9 cellular contexts compared by ENCODE assay signal in genomic region chr17:47604268-47604927, GRCh38. TPM values are rescaled to one million over a fixed set of nuclear protein-coding genes. Genes with fewer than 3 reads are reported as not detected.
A peak's percentile ranks its signal among the peaks of the same experiment; 100 is the strongest.
DNase-seq lines count a peak whose midpoint lies in the region; ATAC-seq and TF ChIP-seq lines count a peak whose summit lies in the region.
"Had no signal": no experiment of that assay in that cellular context is flagged by ENCODE, and none has a peak within 500 bp of the region (broad histone marks: within the 10 kb centered on the region; RNA-seq: fewer than 3 reads in every experiment).

No MANE protein-coding gene starts in this region.

- 7 to 38% methylated on average over 2 of the region's 2 CpGs for WGBS in gastroesophageal sphincter (ENCODE audit: low coverage in 1 of 2), 2 donors

- POLR2A ChIA-PET in T-cell (lab: Charles Lee), result no interaction called here

- intact Hi-C loops in Right ventricle myocardium inferior (cut with DNase I) (no loop called here), cardiac septum (cut with DNase I) (no loop called here)

- no peaks in the 10 kb centered on the region for H3K27me3 Mint-ChIP-seq in T-cell

- H3K27ac ChIP-seq in gastroesophageal sphincter (peak overlapping the region in 2 of 4 donors; percentile 3 to 5), Peyer's patch (no peak overlapping the region)

- H3K36me3 ChIP-seq in gastroesophageal sphincter (peaks cover 3 to 95% of the 10 kb centered on the region in 2 donors), Peyer's patch (peaks cover 0 to 81% (median 3%) of the 10 kb centered on the region in 3 donors)

- peaks cover 48% of the 10 kb centered on the region for H3K36me3 Mint-ChIP-seq in T-cell

- no peak for DNase-seq in Right ventricle myocardium inferior (ENCODE audit: missing footprints)
- DNase-seq in cardiac septum (ENCODE audit: low spot score), result no peak
- no peak for DNase-seq in T-cell
- no peak for DNase-seq in GDM1 (lab: John Stamatoyannopoulos, UW)
- no peak for DNase-seq in Peyer's patch
- no peak for DNase-seq in GM19240 (ENCODE audit: insufficient read length, low spot score)
- DNase-seq: occipital lobe had no signal

- H3K27me3 ChIP-seq in gastroesophageal sphincter (no peaks in the 10 kb centered on the region), Peyer's patch (no peaks in the 10 kb centered on the region)

- no peaks in the 10 kb centered on the region for H3K9me3 Mint-ChIP-seq in T-cell

- H3K4me1 ChIP-seq in gastroesophageal sphincter, result peaks cover 0 to 28% (median 0%) of the 10 kb centered on the region in 3 donors
- H3K4me1 ChIP-seq in Peyer's patch, result no peaks in the 10 kb centered on the region

- H3K4me3 ChIP-seq in gastroesophageal sphincter (no peak overlapping the region), Peyer's patch (no peak overlapping the region)

- ATAC-seq in Right ventricle myocardium inferior (peak; percentile 93), gastroesophageal sphincter (peak; percentile 48), T-cell (replicated peaks in 1 of 4) (no peak)

- CTCF ChIA-PET in T-cell (lab: Charles Lee), result interaction anchor here in 1 of 2 donors (1.8 kb wide), 1 partner anchor 11 kb away, joined by 5 read pairs; no protein-coding TSS in a partner anchor

- no peaks in the 10 kb centered on the region for H3K4me1 Mint-ChIP-seq in T-cell

- no peak for TF ChIP-seq CTCF in gastroesophageal sphincter (IDR thresholded peaks at IDR 0.05)
- TF ChIP-seq CTCF in Peyer's patch (IDR thresholded peaks at IDR 0.05), result no peak

- no peak for TF ChIP-seq EP300 in gastroesophageal sphincter (IDR thresholded peaks at IDR 0.05)

- H3K9me3 ChIP-seq in gastroesophageal sphincter, result no peaks in the 10 kb centered on the region
- H3K9me3 ChIP-seq in Peyer's patch, result no peaks in the 10 kb centered on the region

- TF ChIP-seq POLR2A in gastroesophageal sphincter (IDR thresholded peaks at IDR 0.05) (no peak), Peyer's patch (IDR thresholded peaks at IDR 0.05) (no peak)

- H3K27ac Mint-ChIP-seq in T-cell, result no peak overlapping the region

- no peak overlapping the region for H3K4me3 Mint-ChIP-seq in T-cell

TF ChIP-seq in PFSK-1, 5 proteins besides CTCF, POLR2A, EP300 and RAD21:
- TF ChIP-seq POLR2AphosphoS5 (IDR thresholded peaks at IDR 0.05; ENCODE audit: low read depth, low read length) (peak; percentile 73), SIN3A (IDR thresholded peaks at IDR 0.05; ENCODE audit: borderline replicate concordance, insufficient read depth, low read length) (no peak), FOXP2 (optimal IDR thresholded peaks at IDR 0.05; ENCODE audit: borderline replicate concordance, extremely low read depth, extremely low read length, insufficient read depth) (no peak), REST (IDR thresholded peaks at IDR 0.05; ENCODE audit: insufficient read depth in 1 of 2, low read depth in 2 of 2, low read length in 2 of 2) (no peak), TAF1 (IDR thresholded peaks at IDR 0.05; ENCODE audit: borderline replicate concordance, insufficient read depth, low read length) (peak; percentile 65; the same call in 1 of the 2 replicates)

RNA-seq across cellular contexts. Expression of gene KPNB1, which starts 45.3 kb away (rescaled TPM):
- total RNA-seq in Right ventricle myocardium inferior, result 166 TPM
- total RNA-seq in cardiac septum, result 185 TPM
- polyA plus RNA-seq in PFSK-1 (2012; ENCODE audit: insufficient read length, low read depth), result 276 TPM
- total RNA-seq in gastroesophageal sphincter, result 100 to 1,000 TPM; 192 to 215 (median 211) TPM
- 100 to 1,000 TPM; 216 to 262 (median 240) TPM for total RNA-seq in T-cell
- 100 to 1,000 TPM in 3 of 4 donors, 10 to 100 TPM in 1; 72.3 to 276 (median 135) TPM for total RNA-seq in Peyer's patch

Comparison
In these comparisons a context has a peak if more than half of its experiments do, and no peak if none do; other contexts are left out.
1. ATAC-seq: peak in Right ventricle myocardium inferior (single experiment) and gastroesophageal sphincter (single experiment); none in T-cell (0 of 4).